In the genomic region with DNA sequence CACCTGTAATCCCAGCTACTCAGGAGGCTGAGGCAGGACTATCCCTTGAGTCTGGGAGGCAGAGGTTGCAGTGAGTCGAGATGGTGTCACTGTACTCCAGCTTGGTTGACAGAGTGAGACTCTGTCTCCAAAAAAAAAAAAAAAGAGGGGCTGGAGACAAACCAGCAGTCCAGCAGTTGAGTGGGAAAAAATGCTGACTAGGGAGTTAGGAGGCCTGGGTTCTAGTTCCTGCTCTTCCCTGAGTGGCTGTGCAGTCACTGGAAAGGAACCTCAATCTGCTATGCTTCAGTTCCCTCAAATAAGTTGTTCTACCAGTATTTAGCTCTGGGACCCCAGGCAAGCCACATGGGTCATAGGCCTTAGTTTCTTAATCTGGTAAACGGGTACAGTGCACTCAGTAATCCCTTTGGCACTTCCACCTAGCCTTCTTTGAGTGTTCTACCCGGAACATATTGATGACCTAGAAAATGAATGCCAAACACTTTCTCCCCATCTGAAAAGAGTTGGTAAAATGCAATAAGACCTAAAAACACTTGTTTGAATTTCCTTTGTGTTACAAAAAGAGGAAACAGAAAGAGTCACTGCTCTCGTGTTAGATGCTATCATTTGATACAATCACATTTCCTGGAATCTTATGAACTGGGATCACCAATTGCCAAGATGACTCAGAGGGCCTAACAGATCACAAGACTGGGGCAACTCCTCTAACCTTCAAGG, we compare ENCODE assay signal across 14 cellular contexts.
A peak's percentile ranks its signal among the peaks of the same experiment; 100 is the strongest.
DNase-seq lines count a peak whose midpoint lies in the region; ATAC-seq and TF ChIP-seq lines count a peak whose summit lies in the region.
"Had no signal": no experiment of that assay in that cellular context is flagged by ENCODE, and none has a peak within 500 bp of the region (broad histone marks: within the 10 kb centered on the region; RNA-seq: fewer than 3 reads in every experiment).

No MANE protein-coding gene starts in this region.

- peaks cover 2% of the 10 kb centered on the region for H3K36me3 Mint-ChIP-seq in neural crest cell (ENCODE audit: low read depth)
- H3K36me3 Mint-ChIP-seq in activated CD4-positive, alpha-beta memory T cell treated with anti-CD3 and anti-CD28 coated beads for 36 hours: no peaks in the 10 kb centered on the region

- no peak overlapping the region for H3K4me3 ChIP-seq in dorsolateral prefrontal cortex
- H3K4me3 ChIP-seq: right atrium auricular region, SJSA1 had no signal

- H3K9me3 Mint-ChIP-seq in neural crest cell: peaks cover 7% of the 10 kb centered on the region
- H3K9me3 Mint-ChIP-seq in activated CD4-positive, alpha-beta memory T cell treated with anti-CD3 and anti-CD28 coated beads for 36 hours: no peaks in the 10 kb centered on the region
- H3K9me3 Mint-ChIP-seq: memory B cell had no signal

- CTCF ChIA-PET in RWPE1 (lab: Yijun Ruan, JAX): no interaction called here
- CTCF ChIA-PET in activated CD4-positive, alpha-beta memory T cell treated with anti-CD3 and anti-CD28 coated beads for 36 hours (lab: Charles Lee): interaction anchor here (0.6 kb wide), 1 partner anchor 1773 kb away, joined by 3 read pairs; no protein-coding TSS in a partner anchor

- H3K4me1 Mint-ChIP-seq in neural crest cell: peaks cover 49% of the 10 kb centered on the region
- peaks cover 24% of the 10 kb centered on the region for H3K4me1 Mint-ChIP-seq in activated CD4-positive, alpha-beta memory T cell treated with anti-CD3 and anti-CD28 coated beads for 36 hours (ENCODE audit: low read depth)

- peak; percentile 84 for DNase-seq in ELR (ENCODE audit: low read depth)
- peak; percentile 9 for DNase-seq in RWPE1 (ENCODE audit: low spot score)
- DNase-seq in neural crest cell (ENCODE audit: low read depth, low spot score): no peak
- DNase-seq in activated CD4-positive, alpha-beta memory T cell treated with anti-CD3 and anti-CD28 coated beads for 36 hours: no peak
- no peak for DNase-seq in dorsolateral prefrontal cortex
- DNase-seq in activated CD4-positive, alpha-beta T cell treated with anti-CD3 and anti-CD28 coated beads, Interleukin-2, amount 50 U/mL, for 4 hours: no peak
- DNase-seq: activated CD4-positive, alpha-beta T cell treated with anti-CD3 and anti-CD28 coated beads for 48 hours; activated gamma-delta T cell treated with Interleukin-2 at 50 U/mL for 16 hours; NCI-H1092 had no signal

- no peak overlapping the region for H3K4me3 Mint-ChIP-seq in neural crest cell
- H3K4me3 Mint-ChIP-seq in activated CD4-positive, alpha-beta memory T cell treated with anti-CD3 and anti-CD28 coated beads for 36 hours: no peak overlapping the region
- H3K4me3 Mint-ChIP-seq: memory B cell had no signal

- intact Hi-C loops in activated CD4-positive, alpha-beta memory T cell treated with anti-CD3 and anti-CD28 coated beads for 36 hours (cut with micrococcal nuclease): loop anchor here (5.0 to 10.0 kb wide), 3 partner anchors 55 to 378 kb away; no protein-coding TSS in a partner anchor
- intact Hi-C loops in dorsolateral prefrontal cortex (cut with DNase I): no loop called here

- H3K27me3 Mint-ChIP-seq in neural crest cell (ENCODE audit: low read depth): no peaks in the 10 kb centered on the region
- no peaks in the 10 kb centered on the region for H3K27me3 Mint-ChIP-seq in activated CD4-positive, alpha-beta memory T cell treated with anti-CD3 and anti-CD28 coated beads for 36 hours
- H3K27me3 Mint-ChIP-seq: memory B cell had no signal

- POLR2A ChIA-PET in RWPE1 (lab: Yijun Ruan, JAX; ENCODE audit: low non-redundant PET): no interaction called here
- POLR2A ChIA-PET in activated CD4-positive, alpha-beta memory T cell treated with anti-CD3 and anti-CD28 coated beads for 36 hours (lab: Charles Lee): no interaction called here

- ATAC-seq in esophagus mucosa (peak; percentile 51), HG02970 (IDR thresholded peaks at IDR 0.05; ENCODE audit: low FRiP score, unreplicated experiment) (no peak)

- no peak overlapping the region for H3K27ac ChIP-seq in RWPE1
- no peak overlapping the region for H3K27ac ChIP-seq in dorsolateral prefrontal cortex
- H3K27ac ChIP-seq: right atrium auricular region, SJSA1 had no signal

- TF ChIP-seq CTCF in RWPE1 (conservative IDR thresholded peaks at IDR 0.05; ENCODE audit: low read depth) (no peak), neural crest cell (conservative IDR thresholded peaks at IDR 0.05) (no peak), dorsolateral prefrontal cortex (IDR thresholded peaks at IDR 0.05 in 54 of 56, conservative IDR thresholded peaks at IDR 0.05 in 2 of 56; ENCODE audit: low read depth in 1 of 56, partially characterized antibody in 56 of 56) (no peak)

- peaks cover 0 to 69% (median 10%) of the 10 kb centered on the region in 45 donors for H3K27me3 ChIP-seq in dorsolateral prefrontal cortex
- H3K27me3 ChIP-seq: right atrium auricular region, SJSA1 had no signal

- peak overlapping the region; percentile 4 for H3K27ac Mint-ChIP-seq in neural crest cell (ENCODE audit: unreplicated experiment)
- H3K27ac Mint-ChIP-seq in activated CD4-positive, alpha-beta memory T cell treated with anti-CD3 and anti-CD28 coated beads for 36 hours: no peak overlapping the region
- H3K27ac Mint-ChIP-seq: memory B cell had no signal

Comparison
In these comparisons a context has a peak if more than half of its experiments do, and no peak if none do; other contexts are left out.
1. DNase-seq: peak in ELR (single experiment) and RWPE1 (single experiment); none in neural crest cell (single experiment), activated CD4-positive, alpha-beta memory T cell treated with anti-CD3 and anti-CD28 coated beads for 36 hours (single experiment), dorsolateral prefrontal cortex (0 of 10) and activated CD4-positive, alpha-beta T cell treated with anti-CD3 and anti-CD28 coated beads, Interleukin-2, amount 50 U/mL, for 4 hours (0 of 2).